ENCODE assay signal across 8 cellular contexts in the genomic region with DNA sequence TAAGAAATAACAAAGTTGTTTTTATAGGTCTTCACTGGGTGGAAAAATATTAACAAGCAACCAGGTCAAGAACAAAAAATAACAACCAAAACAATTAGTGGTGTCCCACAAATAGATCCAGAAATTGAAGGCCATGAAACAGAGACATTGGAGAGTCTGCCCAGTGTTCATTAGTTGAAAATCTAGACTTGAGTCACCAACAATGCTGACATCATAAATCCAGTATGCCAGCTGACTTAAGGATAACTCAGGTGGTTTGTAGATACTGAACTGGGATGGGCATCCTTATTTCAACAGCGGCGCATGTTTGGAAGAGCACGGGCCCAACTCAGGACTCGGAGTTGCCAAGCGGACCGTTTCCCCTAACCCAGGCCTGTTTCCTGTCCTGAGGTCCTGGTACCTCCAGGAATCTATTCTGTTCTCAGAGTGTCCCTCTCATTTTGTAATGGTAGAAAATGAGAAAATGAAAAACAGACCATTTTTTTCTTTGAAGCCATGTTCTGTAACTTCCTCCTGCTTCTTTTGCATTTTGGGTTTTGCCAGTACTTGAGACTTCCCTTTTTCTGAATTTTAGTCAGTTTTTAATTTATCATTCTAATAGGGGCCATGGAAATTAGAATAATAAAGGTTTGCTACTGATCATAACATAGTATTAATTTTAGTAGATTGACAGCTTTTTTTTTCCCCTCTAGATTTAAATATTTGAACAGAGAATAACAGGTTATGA.
DNase-seq lines count a peak whose midpoint lies in the region; ATAC-seq and TF ChIP-seq lines count a peak whose summit lies in the region.

No MANE protein-coding gene starts in this region.

- H3K36me3 Mint-ChIP-seq in activated CD4-positive, alpha-beta memory T cell treated with anti-CD3 and anti-CD28 coated beads, Interleukin-2, amount 10 ng/mL, durations not matched to agents 7 days and 5 days (ENCODE audit: low read depth): peaks cover 47% of the 10 kb centered on the region

- DNase-seq in ACHN (peak; percentile 14), cerebellum (ENCODE audit: low spot score) (no peak), A673 (ENCODE audit: low spot score) (no peak)
- no peak for DNase-seq in activated CD4-positive, alpha-beta memory T cell treated with anti-CD3 and anti-CD28 coated beads, Interleukin-2, amount 10 ng/mL, durations not matched to agents 7 days and 5 days
- DNase-seq in stimulated activated CD4-positive, alpha-beta T cell treated with anti-CD3 and anti-CD28 coated beads, Interleukin-4, amount 100 ng/mL, for 1 hour: no peak

- intact Hi-C loops in A673 (cut with micrococcal nuclease; ENCODE audit: unreplicated experiment): no loop called here

- peak overlapping the region; percentile 71 for H3K4me3 Mint-ChIP-seq in activated CD4-positive, alpha-beta memory T cell treated with anti-CD3 and anti-CD28 coated beads, Interleukin-2, amount 10 ng/mL, durations not matched to agents 7 days and 5 days

- in situ Hi-C loops in ACHN (cut with HindIII; ENCODE audit: low pct_ligation_motif_present, low pct_unique_long_range_greater_than_20kb, low sequenced_read_pairs): no loop called here

- no peaks in the 10 kb centered on the region for H3K9me3 Mint-ChIP-seq in activated CD4-positive, alpha-beta memory T cell treated with anti-CD3 and anti-CD28 coated beads, Interleukin-2, amount 10 ng/mL, durations not matched to agents 7 days and 5 days

- H3K36me3 ChIP-seq in neutrophil (no peaks in the 10 kb centered on the region), A673 (ENCODE audit: insufficient read depth, low read length, poor library complexity, severe bottlenecking) (no peaks in the 10 kb centered on the region)

- H3K9me3 ChIP-seq in neutrophil (no peaks in the 10 kb centered on the region), A673 (ENCODE audit: low read depth, low read length, poor library complexity, severe bottlenecking) (no peaks in the 10 kb centered on the region)

- no peaks in the 10 kb centered on the region for H3K27me3 Mint-ChIP-seq in activated CD4-positive, alpha-beta memory T cell treated with anti-CD3 and anti-CD28 coated beads, Interleukin-2, amount 10 ng/mL, durations not matched to agents 7 days and 5 days

- ATAC-seq in GM19351 (IDR thresholded peaks at IDR 0.05; ENCODE audit: unreplicated experiment) (peak; percentile 14), HG03354 (IDR thresholded peaks at IDR 0.05; ENCODE audit: poor library complexity, severe bottlenecking, unreplicated experiment) (peak; percentile 24)

- peak overlapping the region; percentile 89 for H3K27ac Mint-ChIP-seq in activated CD4-positive, alpha-beta memory T cell treated with anti-CD3 and anti-CD28 coated beads, Interleukin-2, amount 10 ng/mL, durations not matched to agents 7 days and 5 days

- H3K4me3 ChIP-seq in neutrophil (ENCODE audit: low read depth in 1 of 2, low read length in 1 of 2) (peak overlapping the region; percentile 45 to 50), A673 (ENCODE audit: low read depth, low read length, poor library complexity, severe bottlenecking) (no peak overlapping the region)

- H3K4me1 ChIP-seq in neutrophil (ENCODE audit: control insufficient read depth in 1 of 2, insufficient read depth in 1 of 2, low read depth in 1 of 2, low read length in 1 of 2) (peaks cover 100% of the 10 kb centered on the region in 2 experiments), A673 (ENCODE audit: insufficient read depth, low read length, poor library complexity, severe bottlenecking) (no peaks in the 10 kb centered on the region)

- H3K27ac ChIP-seq in neutrophil (peak overlapping the region; percentile 87), A673 (ENCODE audit: low read depth, low read length, poor library complexity, severe bottlenecking) (no peak overlapping the region)

- H3K27me3 ChIP-seq in neutrophil (no peaks in the 10 kb centered on the region), A673 (replicated peaks; ENCODE audit: insufficient read depth, low read depth, low read length, poor library complexity) (no peaks in the 10 kb centered on the region)

- peaks cover 93% of the 10 kb centered on the region for H3K4me1 Mint-ChIP-seq in activated CD4-positive, alpha-beta memory T cell treated with anti-CD3 and anti-CD28 coated beads, Interleukin-2, amount 10 ng/mL, durations not matched to agents 7 days and 5 days

- POLR2A ChIA-PET in activated CD4-positive, alpha-beta memory T cell treated with anti-CD3 and anti-CD28 coated beads, Interleukin-2, amount 10 ng/mL, durations not matched to agents 7 days and 5 days (lab: Charles Lee): interaction anchor here (0.7 to 14.5 kb wide), 8 partner anchors 14 to 92 kb away, joined by 3 to 391 read pairs (median 41); partner anchors contain the start of gene TNFAIP8
- POLR2A ChIA-PET in A673 (lab: Charles Lee; ENCODE audit: low non-redundant PET): no interaction called here

- CTCF ChIA-PET in activated CD4-positive, alpha-beta memory T cell treated with anti-CD3 and anti-CD28 coated beads, Interleukin-2, amount 10 ng/mL, durations not matched to agents 7 days and 5 days (lab: Charles Lee): interaction anchor here (0.7 to 1.3 kb wide), 7 partner anchors 13 to 136 kb away, joined by 3 to 12 read pairs (median 3); no protein-coding TSS in a partner anchor
- CTCF ChIA-PET in A673 (lab: Charles Lee): no interaction called here

- TF ChIP-seq CTCF in neutrophil (IDR thresholded peaks at IDR 0.05): no peak
- TF ChIP-seq CTCF in A673 (conservative IDR thresholded peaks at IDR 0.05; ENCODE audit: low read depth, low read length): no peak

- no TSS peak for BruUV-seq in A673 (replicated peaks; lab: Mats Ljungman, UMichigan)
